In genomic region chr20:59082077-59082740, GRCh38 we compare ENCODE assay signal across 9 cellular contexts. TPM values are rescaled to one million over a fixed set of nuclear protein-coding genes. Genes with fewer than 3 reads are reported as not detected.
DNase-seq lines count a peak whose midpoint lies in the region; ATAC-seq and TF ChIP-seq lines count a peak whose summit lies in the region.
"Had no signal": no experiment of that assay in that cellular context is flagged by ENCODE, and none has a peak within 500 bp of the region (broad histone marks: within the 10 kb centered on the region; RNA-seq: fewer than 3 reads in every experiment).

No MANE protein-coding gene starts in this region.

- no peaks in the 10 kb centered on the region for H3K9me3 ChIP-seq in SK-N-MC (ENCODE audit: low read depth, low read length)
- no peaks in the 10 kb centered on the region for H3K9me3 ChIP-seq in CD8-positive, alpha-beta memory T cell (ENCODE audit: low read length)

- peaks cover 12% of the 10 kb centered on the region for H3K4me1 Mint-ChIP-seq in CD14-positive monocyte
- H3K4me1 Mint-ChIP-seq in CD8-positive, alpha-beta memory T cell, result no peaks in the 10 kb centered on the region

- CTCF ChIA-PET in CD8-positive, alpha-beta memory T cell (lab: Charles Lee), result interaction anchor here (0.6 to 1.1 kb wide), 3 partner anchors 17 to 144 kb away, joined by 3 read pairs; no protein-coding TSS in a partner anchor

- intact Hi-C loops in CD14-positive monocyte (cut with micrococcal nuclease), result loop anchor here in 1 of 2 donors (5.0 kb wide), 1 partner anchor 140 kb away; no protein-coding TSS in a partner anchor

- H3K27me3 Mint-ChIP-seq in CD14-positive monocyte (ENCODE audit: low read depth in 3 of 3), result peaks cover 11 to 13% (median 12%) of the 10 kb centered on the region in 3 donors
- peaks cover 23 to 37% of the 10 kb centered on the region in 2 donors for H3K27me3 Mint-ChIP-seq in CD8-positive, alpha-beta memory T cell

- H3K9me3 Mint-ChIP-seq in CD14-positive monocyte, result peaks cover 0 to 4% (median 0%) of the 10 kb centered on the region in 7 donors
- H3K9me3 Mint-ChIP-seq in CD8-positive, alpha-beta memory T cell, result no peaks in the 10 kb centered on the region

- no peak overlapping the region for H3K4me3 ChIP-seq in HL-60 (replicated peaks; ENCODE audit: insufficient read depth, low read length)
- H3K4me3 ChIP-seq in SK-N-MC, result 0 out of 2 replicates have a peak overlapping the region, but pooled peaks have one; percentile 14
- no peak overlapping the region for H3K4me3 ChIP-seq in kidney epithelial cell (ENCODE audit: low read depth, low read length)
- no peak overlapping the region for H3K4me3 ChIP-seq in CD8-positive, alpha-beta memory T cell (ENCODE audit: low read length)

- H3K27me3 ChIP-seq in HL-60 (ENCODE audit: insufficient read depth, poor library complexity, severe bottlenecking) (peaks cover 6% of the 10 kb centered on the region), kidney epithelial cell (ENCODE audit: control insufficient read depth, insufficient read depth, low read length) (no peaks in the 10 kb centered on the region)
- peaks cover 5% of the 10 kb centered on the region for H3K27me3 ChIP-seq in CD8-positive, alpha-beta memory T cell (ENCODE audit: insufficient read depth, low read length, poor library complexity, severe bottlenecking)

- no peak overlapping the region for H3K9ac ChIP-seq in SK-N-MC (ENCODE audit: insufficient read length)

- TF ChIP-seq CTCF in CD14-positive monocyte (IDR thresholded peaks at IDR 0.05) (peak; percentile 52), HL-60 (IDR thresholded peaks at IDR 0.05; ENCODE audit: insufficient read depth, low read length) (peak; percentile 28), kidney epithelial cell (IDR thresholded peaks at IDR 0.05; ENCODE audit: insufficient read depth, low read length, poor library complexity, severe bottlenecking) (peak; percentile 18)

- H3K27ac ChIP-seq in HL-60 (replicated peaks) (no peak overlapping the region), SK-N-MC (no peak overlapping the region)
- H3K27ac ChIP-seq in CD8-positive, alpha-beta memory T cell (ENCODE audit: low read depth, low read length), result no peak overlapping the region

- no peaks in the 10 kb centered on the region for H3K36me3 Mint-ChIP-seq in CD14-positive monocyte
- no peaks in the 10 kb centered on the region for H3K36me3 Mint-ChIP-seq in CD8-positive, alpha-beta memory T cell

- no peaks in the 10 kb centered on the region for H3K4me1 ChIP-seq in CD8-positive, alpha-beta memory T cell (ENCODE audit: insufficient read depth, low read length)

- no peak overlapping the region for H3K4me3 Mint-ChIP-seq in CD14-positive monocyte
- no peak overlapping the region for H3K4me3 Mint-ChIP-seq in CD8-positive, alpha-beta memory T cell

- no peaks in the 10 kb centered on the region for H3K36me3 ChIP-seq in SK-N-MC (ENCODE audit: insufficient read depth, low read length)
- no peaks in the 10 kb centered on the region for H3K36me3 ChIP-seq in kidney epithelial cell (ENCODE audit: control insufficient read depth, insufficient read depth, low read length)
- no peaks in the 10 kb centered on the region for H3K36me3 ChIP-seq in CD8-positive, alpha-beta memory T cell (ENCODE audit: insufficient read depth, low read length)

- no peak overlapping the region for H3K27ac Mint-ChIP-seq in CD14-positive monocyte
- no peak overlapping the region for H3K27ac Mint-ChIP-seq in CD8-positive, alpha-beta memory T cell

- DNase-seq in CD14-positive monocyte (ENCODE audit: low spot score) (no peak), HL-60 (ENCODE audit: low read depth in 1 of 2, low spot score in 1 of 2) (no peak), SK-N-MC (ENCODE audit: low read depth, low spot score) (peak; percentile 22), kidney epithelial cell (ENCODE audit: low read depth) (no peak), mucosa of gallbladder (ENCODE audit: low spot score) (no peak)
- no peak for DNase-seq in CD8-positive, alpha-beta memory T cell
- DNase-seq: NCI-H1436 treated with DMSO at 0.1 percent for 48 hours had no signal

- no peak for ATAC-seq in esophagus mucosa
- ATAC-seq in HG03175 (IDR thresholded peaks at IDR 0.05; ENCODE audit: unreplicated experiment), result no peak

- POLR2A ChIA-PET in CD8-positive, alpha-beta memory T cell (lab: Charles Lee), result no interaction called here

RNA-seq across cellular contexts. Expression of gene PRELID3B, which starts 39.6 kb away (rescaled TPM):
- polyA plus RNA-seq in CD14-positive monocyte, result 10 to 100 TPM; 16.9 to 21.0 TPM
- total RNA-seq in kidney epithelial cell (61.5 and 79.3 TPM in 2 replicates), esophagus mucosa (62.5 TPM), mucosa of gallbladder (35.0 TPM)
- 100 to 1,000 TPM; 127 to 141 TPM for total RNA-seq in CD8-positive, alpha-beta memory T cell
- polyA plus RNA-seq in CD8-positive, alpha-beta memory T cell, result 33.8 TPM

RNA-seq across cellular contexts. Expression of gene ATP5F1E, which starts 50.1 kb away (rescaled TPM):
- 100 to 1,000 TPM; 102 to 105 TPM for polyA plus RNA-seq in CD14-positive monocyte
- 26.9 and 33.8 TPM in 2 replicates for total RNA-seq in kidney epithelial cell
- 60.8 TPM for total RNA-seq in esophagus mucosa
- 100 to 1,000 TPM in 1 of 2 experiments, 10 to 100 TPM in 1; 98.1 to 102 TPM for total RNA-seq in CD8-positive, alpha-beta memory T cell
- polyA plus RNA-seq in CD8-positive, alpha-beta memory T cell, result 95.0 TPM
- 60.1 TPM for total RNA-seq in mucosa of gallbladder
